In genomic region chr5:116454417-116454927, GRCh38 we compare ENCODE assay signal across 8 cellular contexts.
DNase-seq lines count a peak whose midpoint lies in the region; ATAC-seq and FAIRE-seq lines count a peak whose summit lies in the region.

No MANE protein-coding gene starts in this region.

- H3K27ac Mint-ChIP-seq in activated CD4-positive, alpha-beta T cell treated with anti-CD3 and anti-CD28 coated beads for 36 hours = no peak overlapping the region
- no peak overlapping the region for H3K27ac Mint-ChIP-seq in activated T-helper 2 cell treated with anti-CD3 and anti-CD28 coated beads, Interferon-gamma antibody, Interleukin-2, Interleukin-4, amounts not matched to agents 10 μg/mL and 5 μg/mL and 100 μg/mL, durations not matched to agents 14 hours and 24 hours and 36 hours

- peak; percentile 18 for FAIRE-seq in endometrium (lab: Jason Lieb, UNC)

- H3K9me3 Mint-ChIP-seq in activated CD4-positive, alpha-beta T cell treated with anti-CD3 and anti-CD28 coated beads for 36 hours (ENCODE audit: low read depth) = no peaks in the 10 kb centered on the region
- H3K9me3 Mint-ChIP-seq in activated T-helper 2 cell treated with anti-CD3 and anti-CD28 coated beads, Interferon-gamma antibody, Interleukin-2, Interleukin-4, amounts not matched to agents 10 μg/mL and 5 μg/mL and 100 μg/mL, durations not matched to agents 14 hours and 24 hours and 36 hours = no peaks in the 10 kb centered on the region

- H3K36me3 Mint-ChIP-seq in activated CD4-positive, alpha-beta T cell treated with anti-CD3 and anti-CD28 coated beads for 36 hours (ENCODE audit: low read depth) = peaks cover 8% of the 10 kb centered on the region
- H3K36me3 Mint-ChIP-seq in activated T-helper 2 cell treated with anti-CD3 and anti-CD28 coated beads, Interferon-gamma antibody, Interleukin-2, Interleukin-4, amounts not matched to agents 10 μg/mL and 5 μg/mL and 100 μg/mL, durations not matched to agents 14 hours and 24 hours and 36 hours (ENCODE audit: low read depth) = no peaks in the 10 kb centered on the region

- H3K4me3 Mint-ChIP-seq in activated CD4-positive, alpha-beta T cell treated with anti-CD3 and anti-CD28 coated beads for 36 hours = no peak overlapping the region
- H3K4me3 Mint-ChIP-seq in activated T-helper 2 cell treated with anti-CD3 and anti-CD28 coated beads, Interferon-gamma antibody, Interleukin-2, Interleukin-4, amounts not matched to agents 10 μg/mL and 5 μg/mL and 100 μg/mL, durations not matched to agents 14 hours and 24 hours and 36 hours (ENCODE audit: low read depth) = no peak overlapping the region

- CTCF ChIA-PET in activated CD4-positive, alpha-beta T cell treated with anti-CD3 and anti-CD28 coated beads for 36 hours (lab: Charles Lee) = interaction anchor here (1.4 kb wide), 1 partner anchor 98 kb away, joined by 3 read pairs; no protein-coding TSS in a partner anchor

- POLR2A ChIA-PET in activated CD4-positive, alpha-beta T cell treated with anti-CD3 and anti-CD28 coated beads for 36 hours (lab: Charles Lee) = no interaction called here

- peak; percentile 13 for DNase-seq in activated CD4-positive, alpha-beta T cell treated with anti-CD3 and anti-CD28 coated beads for 36 hours
- no peak for DNase-seq in activated CD4-positive, alpha-beta T cell treated with anti-CD3 and anti-CD28 coated beads for 48 hours
- DNase-seq in NCI-H2227 (lab: John Stamatoyannopoulos, UW; ENCODE audit: unreplicated experiment) (peak; percentile 3), sciatic nerve (ENCODE audit: low spot score) (no peak), COR-L47 (lab: John Stamatoyannopoulos, UW) (no peak)
- no peak for DNase-seq in activated T-helper 2 cell treated with anti-CD3 and anti-CD28 coated beads, Interferon-gamma antibody, Interleukin-2, Interleukin-4, amounts not matched to agents 10 μg/mL and 5 μg/mL and 100 μg/mL, durations not matched to agents 14 hours and 24 hours and 36 hours (ENCODE audit: low spot score)

- peaks cover 2% of the 10 kb centered on the region for H3K4me1 Mint-ChIP-seq in activated CD4-positive, alpha-beta T cell treated with anti-CD3 and anti-CD28 coated beads for 36 hours
- H3K4me1 Mint-ChIP-seq in activated T-helper 2 cell treated with anti-CD3 and anti-CD28 coated beads, Interferon-gamma antibody, Interleukin-2, Interleukin-4, amounts not matched to agents 10 μg/mL and 5 μg/mL and 100 μg/mL, durations not matched to agents 14 hours and 24 hours and 36 hours (ENCODE audit: low read depth) = peaks cover 4% of the 10 kb centered on the region

- intact Hi-C loops in activated CD4-positive, alpha-beta T cell treated with anti-CD3 and anti-CD28 coated beads for 36 hours (cut with DNase I, micrococcal nuclease) = no loop called here
- intact Hi-C loops in sciatic nerve (cut with DNase I) = no loop called here
- intact Hi-C loops in activated T-helper 2 cell treated with anti-CD3 and anti-CD28 coated beads, Interferon-gamma antibody, Interleukin-2, Interleukin-4, amounts not matched to agents 10 μg/mL and 5 μg/mL and 100 μg/mL, durations not matched to agents 14 hours and 24 hours and 36 hours (cut with micrococcal nuclease) = loop anchor here (2.0 kb wide), 1 partner anchor 14 kb away; no protein-coding TSS in a partner anchor

- H3K27me3 Mint-ChIP-seq in activated CD4-positive, alpha-beta T cell treated with anti-CD3 and anti-CD28 coated beads for 36 hours = no peaks in the 10 kb centered on the region
- H3K27me3 Mint-ChIP-seq in activated T-helper 2 cell treated with anti-CD3 and anti-CD28 coated beads, Interferon-gamma antibody, Interleukin-2, Interleukin-4, amounts not matched to agents 10 μg/mL and 5 μg/mL and 100 μg/mL, durations not matched to agents 14 hours and 24 hours and 36 hours (ENCODE audit: low read depth) = peaks cover 5% of the 10 kb centered on the region

- no peak for ATAC-seq in activated CD4-positive, alpha-beta T cell treated with anti-CD3 and anti-CD28 coated beads for 36 hours
- ATAC-seq in HG02763 (IDR thresholded peaks at IDR 0.05; ENCODE audit: unreplicated experiment) = peak; percentile 99
- peak; percentile 92 for ATAC-seq in sciatic nerve

Comparison
In these comparisons a context has a peak if more than half of its experiments do, and no peak if none do; other contexts are left out.
1. DNase-seq: peak in activated CD4-positive, alpha-beta T cell treated with anti-CD3 and anti-CD28 coated beads for 36 hours (single experiment) and NCI-H2227 (single experiment); none in activated CD4-positive, alpha-beta T cell treated with anti-CD3 and anti-CD28 coated beads for 48 hours (single experiment), sciatic nerve (single experiment), activated T-helper 2 cell treated with anti-CD3 and anti-CD28 coated beads, Interferon-gamma antibody, Interleukin-2, Interleukin-4, amounts not matched to agents 10 μg/mL and 5 μg/mL and 100 μg/mL, durations not matched to agents 14 hours and 24 hours and 36 hours (single experiment) and COR-L47 (single experiment).